In genomic region chr1:26827205-26827604, GRCh38 we compare ENCODE assay signal across 8 cellular contexts. TPM values are rescaled to one million over a fixed set of nuclear protein-coding genes. Genes with fewer than 3 reads are reported as not detected.
A peak's percentile ranks its signal among the peaks of the same experiment; 100 is the strongest.
DNase-seq lines count a peak whose midpoint lies in the region; ATAC-seq and TF ChIP-seq lines count a peak whose summit lies in the region.

No MANE protein-coding gene starts in this region.

- H2BK120ac ChIP-seq in trophoblast cell (ENCODE audit: insufficient read depth, low read length, poor library complexity), result no peak overlapping the region

- H3K27me3 ChIP-seq in DOHH2 (ENCODE audit: control insufficient read depth, low read length), result no peaks in the 10 kb centered on the region
- H3K27me3 ChIP-seq in trophoblast cell (ENCODE audit: insufficient read depth, low read length), result no peaks in the 10 kb centered on the region

- no peak overlapping the region for H2AFZ ChIP-seq in trophoblast cell (ENCODE audit: insufficient read depth, low read length, poor library complexity)

- peak overlapping the region; percentile 90 for H2AK5ac ChIP-seq in trophoblast cell (ENCODE audit: low read length)

- no peaks in the 10 kb centered on the region for H3K9me2 ChIP-seq in DOHH2 (replicated peaks; ENCODE audit: control insufficient read depth, low read length)

- peaks cover 3% of the 10 kb centered on the region for H3F3A ChIP-seq in DOHH2 (ENCODE audit: control insufficient read depth, insufficient read depth)

- H3K14ac ChIP-seq in trophoblast cell (ENCODE audit: low read length), result peak overlapping the region; percentile 72

- H4K91ac ChIP-seq in trophoblast cell (ENCODE audit: low read depth, low read length), result peak overlapping the region; percentile 41

- H3K4me2 ChIP-seq in DOHH2 (ENCODE audit: low read length) (peak overlapping the region; percentile 97), trophoblast cell (ENCODE audit: low read length) (peak overlapping the region; percentile 59)

- H3K4me1 ChIP-seq in DOHH2 (ENCODE audit: control insufficient read depth, low read length) (peaks cover 39% of the 10 kb centered on the region), trophoblast cell (ENCODE audit: control insufficient read depth in 1 of 2, insufficient read depth in 2 of 2, low read length in 2 of 2) (peaks cover 22 to 26% of the 10 kb centered on the region in 2 experiments)

- DNase-seq in SK-N-MC (ENCODE audit: low read depth, low spot score) (no peak), fibroblast of pulmonary artery (ENCODE audit: low read depth) (no peak), trophoblast cell (no peak), AG08395 (ENCODE audit: low spot score) (no peak), mucosa of gallbladder (ENCODE audit: low spot score) (no peak)

- H4K12ac ChIP-seq in trophoblast cell (ENCODE audit: low read depth, low read length), result peak overlapping the region; percentile 50

- no CpG with 5 or more reads among the region's 10 CpGs for WGBS in trophoblast cell (ENCODE audit: extremely low coverage, insufficient coverage, insufficient read length)

- H3K4ac ChIP-seq in trophoblast cell (ENCODE audit: low read depth, low read length), result peak overlapping the region; percentile 84

- H3K4me3 ChIP-seq in DOHH2 (ENCODE audit: low read length) (peak overlapping the region; percentile 83), SK-N-MC (peak overlapping the region; percentile 81), fibroblast of pulmonary artery (replicated peaks; ENCODE audit: low read depth, low read length) (peak overlapping the region; percentile 67), trophoblast cell (ENCODE audit: low read depth, low read length) (peak overlapping the region; percentile 84)

- peak overlapping the region; percentile 75 for H3K9ac ChIP-seq in SK-N-MC (ENCODE audit: insufficient read length)
- peak overlapping the region; percentile 80 for H3K9ac ChIP-seq in trophoblast cell (ENCODE audit: low read length)

- H3K18ac ChIP-seq in trophoblast cell (ENCODE audit: low read length), result peak overlapping the region; percentile 92

- no peaks in the 10 kb centered on the region for H4K20me1 ChIP-seq in DOHH2 (ENCODE audit: control insufficient read depth, insufficient read depth, low read depth, low read length)

- peaks cover 21% of the 10 kb centered on the region for H3K36me3 ChIP-seq in DOHH2 (ENCODE audit: control insufficient read depth, low read length)
- peaks cover 9% of the 10 kb centered on the region; the same call in 1 of the 2 replicates for H3K36me3 ChIP-seq in SK-N-MC (ENCODE audit: insufficient read depth, low read length)
- peaks cover 7 to 17% of the 10 kb centered on the region in 2 experiments for H3K36me3 ChIP-seq in trophoblast cell (ENCODE audit: control insufficient read depth in 1 of 2, insufficient read depth in 2 of 2, low read length in 2 of 2)

- H3K79me1 ChIP-seq in trophoblast cell (ENCODE audit: low read length), result peaks cover 10% of the 10 kb centered on the region

- no peak overlapping the region for H2BK5ac ChIP-seq in trophoblast cell (ENCODE audit: low read depth, low read length, poor library complexity)

- H4K8ac ChIP-seq in trophoblast cell (ENCODE audit: low read depth, low read length), result peak overlapping the region; percentile 15

- no peak overlapping the region for H3K23ac ChIP-seq in trophoblast cell (ENCODE audit: low read length)

- peaks cover 49% of the 10 kb centered on the region for H3K79me2 ChIP-seq in DOHH2 (ENCODE audit: control insufficient read depth, low read length)
- H3K79me2 ChIP-seq in trophoblast cell (ENCODE audit: control insufficient read depth, insufficient read depth, low read length, poor library complexity), result peaks cover 9% of the 10 kb centered on the region

- H3K9me3 ChIP-seq in DOHH2 (ENCODE audit: control insufficient read depth, insufficient read depth, low read length) (no peaks in the 10 kb centered on the region), SK-N-MC (ENCODE audit: low read depth, low read length) (no peaks in the 10 kb centered on the region), trophoblast cell (ENCODE audit: insufficient read depth, low read depth, low read length) (no peaks in the 10 kb centered on the region)

- ATAC-seq in HG03565 (IDR thresholded peaks at IDR 0.05; ENCODE audit: unreplicated experiment), result no peak
- no peak for ATAC-seq in GM18870 (IDR thresholded peaks at IDR 0.05; ENCODE audit: unreplicated experiment)

- no peak overlapping the region for H2BK12ac ChIP-seq in trophoblast cell (ENCODE audit: low read length)

- TF ChIP-seq CTCF in DOHH2 (IDR thresholded peaks at IDR 0.05; ENCODE audit: low read depth, low read length, poor library complexity, severe bottlenecking), result no peak
- TF ChIP-seq CTCF in fibroblast of pulmonary artery (IDR thresholded peaks at IDR 0.05; ENCODE audit: low read length, missing control alignments), result no peak

- H3K27ac ChIP-seq in DOHH2 (ENCODE audit: low read depth, low read length) (no peak overlapping the region), SK-N-MC (no peak overlapping the region), trophoblast cell (ENCODE audit: low read depth, low read length) (no peak overlapping the region)

RNA-seq across cellular contexts. Expression of gene ZDHHC18, which starts 0.7 kb away (rescaled TPM):
- polyA plus RNA-seq in trophoblast cell (2013), result 33.2 and 34.4 TPM in 2 replicates
- total RNA-seq in mucosa of gallbladder, result 20.4 TPM

RNA-seq across cellular contexts. Expression of gene SFN, which starts 35.7 kb away (rescaled TPM):
- 45.3 and 46.7 TPM in 2 replicates for polyA plus RNA-seq in trophoblast cell (2013)
- total RNA-seq in mucosa of gallbladder, result 37.1 TPM

RNA-seq across cellular contexts. Expression of gene PIGV, which starts 39.5 kb away (rescaled TPM):
- polyA plus RNA-seq in trophoblast cell (2013), result 6.1 and 6.5 TPM in 2 replicates
- 19.3 TPM for total RNA-seq in mucosa of gallbladder
